ENCODE assay signal across 21 cellular contexts in genomic region chr11:108825381-108825780, GRCh38.
"Had no signal": no experiment of that assay in that cellular context is flagged by ENCODE, and none has a peak within 500 bp of the region (broad histone marks: within the 10 kb centered on the region; RNA-seq: fewer than 3 reads in every experiment).

No MANE protein-coding gene starts in this region.

- H3K4me1 ChIP-seq: ascending aorta, breast epithelium, esophagus squamous epithelium, suprapubic skin had no signal

- H3K27ac Mint-ChIP-seq: activated CD4-positive, alpha-beta memory T cell treated with anti-CD3 and anti-CD28 coated beads for 36 hours; activated CD4-positive, alpha-beta T cell treated with anti-CD3 and anti-CD28 coated beads for 36 hours; activated CD8-positive, alpha-beta memory T cell treated with anti-CD3 and anti-CD28 coated beads, Interleukin-2, amount 10 ng/mL, durations not matched to agents 7 days and 5 days; activated naive CD4-positive, alpha-beta T cell treated with anti-CD3 and anti-CD28 coated beads, Interleukin-2, amount 10 ng/mL, durations not matched to agents 7 days and 5 days; activated T-cell treated with anti-CD3 and anti-CD28 coated beads, Interleukin-2, amount 50 U/mL, for 24 hours; nephron; progenitor cell of endocrine pancreas; stimulated activated naive CD8-positive, alpha-beta T cell treated with anti-CD3 and anti-CD28 coated beads, Interleukin-15, Interleukin-2, amounts not matched to agents 100 ng/mL and 50 ng/mL, for 24 hours; T-helper 17 cell had no signal

- FAIRE-seq: small intestine had no signal

- H3K4me3 ChIP-seq: ascending aorta, breast epithelium, dorsolateral prefrontal cortex, esophagus squamous epithelium, suprapubic skin had no signal

- DNase-seq: activated CD4-positive, alpha-beta memory T cell treated with anti-CD3 and anti-CD28 coated beads for 36 hours; activated CD4-positive, alpha-beta T cell treated with anti-CD3 and anti-CD28 coated beads for 36 hours; activated CD8-positive, alpha-beta memory T cell treated with anti-CD3 and anti-CD28 coated beads, Interleukin-2, amount 10 ng/mL, durations not matched to agents 7 days and 5 days; activated naive CD4-positive, alpha-beta T cell treated with anti-CD3 and anti-CD28 coated beads, Interleukin-2, amount 10 ng/mL, durations not matched to agents 7 days and 5 days; activated T-cell treated with anti-CD3 and anti-CD28 coated beads, Interleukin-2, amount 50 U/mL, for 24 hours; dorsolateral prefrontal cortex; esophagus squamous epithelium; hippocampal formation; left ventricle myocardium superior; mesendoderm; nucleus accumbens; right cardiac atrium; small intestine; T-helper 17 cell; trophoblast cell had no signal

- H3K27ac ChIP-seq: ascending aorta, breast epithelium, dorsolateral prefrontal cortex, esophagus squamous epithelium, suprapubic skin had no signal

- H3K36me3 Mint-ChIP-seq: activated naive CD4-positive, alpha-beta T cell treated with anti-CD3 and anti-CD28 coated beads, Interleukin-2, amount 10 ng/mL, durations not matched to agents 7 days and 5 days had no signal

- H3K27me3 Mint-ChIP-seq: activated CD4-positive, alpha-beta memory T cell treated with anti-CD3 and anti-CD28 coated beads for 36 hours; activated CD4-positive, alpha-beta T cell treated with anti-CD3 and anti-CD28 coated beads for 36 hours; activated CD8-positive, alpha-beta memory T cell treated with anti-CD3 and anti-CD28 coated beads, Interleukin-2, amount 10 ng/mL, durations not matched to agents 7 days and 5 days; activated naive CD4-positive, alpha-beta T cell treated with anti-CD3 and anti-CD28 coated beads, Interleukin-2, amount 10 ng/mL, durations not matched to agents 7 days and 5 days; activated T-cell treated with anti-CD3 and anti-CD28 coated beads, Interleukin-2, amount 50 U/mL, for 24 hours; progenitor cell of endocrine pancreas; stimulated activated naive CD8-positive, alpha-beta T cell treated with anti-CD3 and anti-CD28 coated beads, Interleukin-15, Interleukin-2, amounts not matched to agents 100 ng/mL and 50 ng/mL, for 24 hours; T-helper 17 cell had no signal

- ATAC-seq: activated CD4-positive, alpha-beta T cell treated with anti-CD3 and anti-CD28 coated beads for 36 hours; activated CD8-positive, alpha-beta memory T cell treated with anti-CD3 and anti-CD28 coated beads, Interleukin-2, amount 10 ng/mL, durations not matched to agents 7 days and 5 days; left ventricle myocardium superior; right cardiac atrium; T-helper 17 cell had no signal

- H3K27me3 ChIP-seq: ascending aorta, breast epithelium, dorsolateral prefrontal cortex, esophagus squamous epithelium, suprapubic skin had no signal

- H3K4me3 Mint-ChIP-seq: activated CD4-positive, alpha-beta memory T cell treated with anti-CD3 and anti-CD28 coated beads for 36 hours; activated CD4-positive, alpha-beta T cell treated with anti-CD3 and anti-CD28 coated beads for 36 hours; activated CD8-positive, alpha-beta memory T cell treated with anti-CD3 and anti-CD28 coated beads, Interleukin-2, amount 10 ng/mL, durations not matched to agents 7 days and 5 days; activated naive CD4-positive, alpha-beta T cell treated with anti-CD3 and anti-CD28 coated beads, Interleukin-2, amount 10 ng/mL, durations not matched to agents 7 days and 5 days; activated T-cell treated with anti-CD3 and anti-CD28 coated beads, Interleukin-2, amount 50 U/mL, for 24 hours; nephron; stimulated activated naive CD8-positive, alpha-beta T cell treated with anti-CD3 and anti-CD28 coated beads, Interleukin-15, Interleukin-2, amounts not matched to agents 100 ng/mL and 50 ng/mL, for 24 hours; T-helper 17 cell had no signal

- H3K36me3 ChIP-seq: ascending aorta, breast epithelium, suprapubic skin had no signal

- H3K4me1 Mint-ChIP-seq: nephron had no signal
